10 cellular contexts compared by ENCODE assay signal in genomic region chr14:54650331-54651017, GRCh38.
A peak's percentile ranks its signal among the peaks of the same experiment; 100 is the strongest.
DNase-seq lines count a peak whose midpoint lies in the region; ATAC-seq, FAIRE-seq and TF ChIP-seq lines count a peak whose summit lies in the region.
"Had no signal": no experiment of that assay in that cellular context is flagged by ENCODE, and none has a peak within 500 bp of the region (broad histone marks: within the 10 kb centered on the region; RNA-seq: fewer than 3 reads in every experiment).

No MANE protein-coding gene starts in this region.

- H3K4me3 ChIP-seq in A549 (peak overlapping the region; percentile 22; the same call in 2 of the 3 replicates), MG63 (no peak overlapping the region), esophagus squamous epithelium (peak overlapping the region in 1 of 4 donors; percentile 1), mucosa of rectum (ENCODE audit: low read length in 2 of 2) (no peak overlapping the region)

- H3K27me3 Mint-ChIP-seq in CD14-positive monocyte (ENCODE audit: low read depth in 3 of 3): peaks cover 3 to 6% (median 4%) of the 10 kb centered on the region in 3 donors
- peaks cover 6% of the 10 kb centered on the region for H3K27me3 Mint-ChIP-seq in activated CD4-positive, alpha-beta memory T cell treated with anti-CD3 and anti-CD28 coated beads for 36 hours
- H3K27me3 Mint-ChIP-seq: B cell had no signal

- no peaks in the 10 kb centered on the region for H3K9me3 Mint-ChIP-seq in CD14-positive monocyte
- H3K9me3 Mint-ChIP-seq in activated CD4-positive, alpha-beta memory T cell treated with anti-CD3 and anti-CD28 coated beads for 36 hours: no peaks in the 10 kb centered on the region
- H3K9me3 Mint-ChIP-seq: T-helper 1 cell treated with Interleukin-12 subunit alpha and Interleukin-12 subunit beta and Interleukin-4 antibody, amounts not matched to agents 30 μg/mL and 1 μg/mL, for 36 hours had no signal

- TF ChIP-seq CTCF in A549 (IDR thresholded peaks at IDR 0.05): no peak
- no peak for TF ChIP-seq CTCF in esophagus squamous epithelium (IDR thresholded peaks at IDR 0.05)
- no peak for TF ChIP-seq CTCF in CD14-positive monocyte (IDR thresholded peaks at IDR 0.05)

- no peak overlapping the region for H3K9ac ChIP-seq in mucosa of rectum (ENCODE audit: low read depth in 1 of 2, low read length in 2 of 2)

- no peak for TF ChIP-seq RAD21 in A549 (conservative IDR thresholded peaks at IDR 0.05 in 1 of 2, IDR thresholded peaks at IDR 0.05 in 1 of 2)

- ATAC-seq in A549 (peak in 1 of 2 experiments; percentile 14; a peak in 3 of 6 replicates), HG03280 (IDR thresholded peaks at IDR 0.05; ENCODE audit: unreplicated experiment) (no peak), esophagus mucosa (no peak)

- POLR2A ChIA-PET in A549 (lab: Yijun Ruan, JAX): no interaction called here
- POLR2A ChIA-PET in activated CD4-positive, alpha-beta memory T cell treated with anti-CD3 and anti-CD28 coated beads for 36 hours (lab: Charles Lee): no interaction called here

- peaks cover 8% of the 10 kb centered on the region for H3K4me1 Mint-ChIP-seq in CD14-positive monocyte
- H3K4me1 Mint-ChIP-seq in activated CD4-positive, alpha-beta memory T cell treated with anti-CD3 and anti-CD28 coated beads for 36 hours (ENCODE audit: low read depth): peaks cover 14% of the 10 kb centered on the region

- H3K36me3 Mint-ChIP-seq in CD14-positive monocyte: no peaks in the 10 kb centered on the region
- H3K36me3 Mint-ChIP-seq in activated CD4-positive, alpha-beta memory T cell treated with anti-CD3 and anti-CD28 coated beads for 36 hours: no peaks in the 10 kb centered on the region

- H3K36me3 ChIP-seq in MG63: no peaks in the 10 kb centered on the region
- H3K36me3 ChIP-seq in esophagus squamous epithelium: no peaks in the 10 kb centered on the region
- no peaks in the 10 kb centered on the region for H3K36me3 ChIP-seq in mucosa of rectum (ENCODE audit: control insufficient read depth in 2 of 2, insufficient read depth in 2 of 2, low read length in 2 of 2)

- H3K4me3 Mint-ChIP-seq in CD14-positive monocyte: no peak overlapping the region
- no peak overlapping the region for H3K4me3 Mint-ChIP-seq in activated CD4-positive, alpha-beta memory T cell treated with anti-CD3 and anti-CD28 coated beads for 36 hours
- H3K4me3 Mint-ChIP-seq: B cell; T-helper 1 cell treated with Interleukin-12 subunit alpha and Interleukin-12 subunit beta and Interleukin-4 antibody, amounts not matched to agents 30 μg/mL and 1 μg/mL, for 36 hours had no signal

- H3K27ac Mint-ChIP-seq in CD14-positive monocyte: peak overlapping the region in 1 of 7 donors; percentile 30
- H3K27ac Mint-ChIP-seq in activated CD4-positive, alpha-beta memory T cell treated with anti-CD3 and anti-CD28 coated beads for 36 hours: no peak overlapping the region
- H3K27ac Mint-ChIP-seq: B cell; T-helper 1 cell treated with Interleukin-12 subunit alpha and Interleukin-12 subunit beta and Interleukin-4 antibody, amounts not matched to agents 30 μg/mL and 1 μg/mL, for 36 hours had no signal

- no peak for TF ChIP-seq POLR2A in A549 (IDR thresholded peaks at IDR 0.05; ENCODE audit: low read length)
- peak in 1 of 4 donors; percentile 10 for TF ChIP-seq POLR2A in esophagus squamous epithelium (IDR thresholded peaks at IDR 0.05)

- H3K27me3 ChIP-seq in MG63: no peaks in the 10 kb centered on the region
- no peaks in the 10 kb centered on the region for H3K27me3 ChIP-seq in esophagus squamous epithelium
- no peaks in the 10 kb centered on the region for H3K27me3 ChIP-seq in mucosa of rectum (ENCODE audit: control insufficient read depth in 2 of 2, insufficient read depth in 2 of 2, low read length in 2 of 2)

- TF ChIP-seq EP300 in A549 (IDR thresholded peaks at IDR 0.05): no peak

- peaks cover 52% of the 10 kb centered on the region for H3K4me1 ChIP-seq in A549
- peaks cover 0 to 56% (median 20%) of the 10 kb centered on the region in 3 donors for H3K4me1 ChIP-seq in esophagus squamous epithelium
- peaks cover 0 to 4% of the 10 kb centered on the region in 2 donors for H3K4me1 ChIP-seq in mucosa of rectum (ENCODE audit: control insufficient read depth in 2 of 2, insufficient read depth in 2 of 2, low read length in 2 of 2)

- intact Hi-C loops in esophagus squamous epithelium (cut with DNase I) (no loop called here), CD14-positive monocyte (cut with micrococcal nuclease) (no loop called here)
- intact Hi-C loops in activated CD4-positive, alpha-beta memory T cell treated with anti-CD3 and anti-CD28 coated beads for 36 hours (cut with micrococcal nuclease): no loop called here

- CTCF ChIA-PET in A549 (lab: Yijun Ruan, JAX): interaction anchor here (1.0 to 1.6 kb wide), 3 partner anchors 20 to 124 kb away, joined by 3 to 5 read pairs (median 3); no protein-coding TSS in a partner anchor
- CTCF ChIA-PET in activated CD4-positive, alpha-beta memory T cell treated with anti-CD3 and anti-CD28 coated beads for 36 hours (lab: Charles Lee): interaction anchor here (1.1 kb wide), 1 partner anchor 123 kb away, joined by 4 read pairs; no protein-coding TSS in a partner anchor

- 2% methylated on average over 11 of the region's 11 CpGs for WGBS in A549 (ENCODE audit: missing lambda C conversion rate)
- WGBS in esophagus squamous epithelium, 2 donors: 47 to 64% methylated on average over 11 of the region's 11 CpGs

- DNase-seq in A549 (ENCODE audit: low read depth in 1 of 2, low spot score in 1 of 2) (peak; percentile 21 to 38), MG63 (peak; percentile 72), esophagus squamous epithelium (lab: John Stamatoyannopoulos, UW) (peak; percentile 4), CD14-positive monocyte (ENCODE audit: low spot score) (no peak)
- DNase-seq in activated CD4-positive, alpha-beta memory T cell treated with anti-CD3 and anti-CD28 coated beads for 36 hours: no peak

- H3K4me2 ChIP-seq in A549: peak overlapping the region; percentile 91

- H3K27ac ChIP-seq in A549 (peak overlapping the region; percentile 86 to 88), esophagus squamous epithelium (peak overlapping the region; percentile 42 to 89 (median 86)), mucosa of rectum (ENCODE audit: low read depth in 2 of 2, low read length in 2 of 2) (peak overlapping the region; percentile 66)

- peak; percentile 36 for FAIRE-seq in A549 (lab: Jason Lieb, UNC)

- H3K9me3 ChIP-seq in A549 (no peaks in the 10 kb centered on the region), MG63 (no peaks in the 10 kb centered on the region), esophagus squamous epithelium (no peaks in the 10 kb centered on the region), mucosa of rectum (ENCODE audit: control insufficient read depth in 2 of 2, low read length in 2 of 2) (no peaks in the 10 kb centered on the region)

TF ChIP-seq in A549, 52 proteins besides CTCF, POLR2A, EP300 and RAD21:
- TF ChIP-seq CHD4 (IDR thresholded peaks at IDR 0.05; ENCODE audit: borderline replicate concordance) (no peak), ELK1 (IDR thresholded peaks at IDR 0.05; ENCODE audit: low read depth, low read length) (no peak), REST (IDR thresholded peaks at IDR 0.05) (no peak), HOXB13 (CRISPR knock-in tag; IDR thresholded peaks at IDR 0.05; ENCODE audit: low read depth) (no peak), MAX (IDR thresholded peaks at IDR 0.05) (peak; percentile 35; the same call in 1 of the 2 replicates), HES2 (IDR thresholded peaks at IDR 0.05) (no peak), TP53 (CRISPR knock-in tag; IDR thresholded peaks at IDR 0.05) (no peak), EHF (CRISPR knock-in tag; IDR thresholded peaks at IDR 0.05) (no peak)

Comparison
In these comparisons a context has a peak if more than half of its experiments do, and no peak if none do; other contexts are left out.
1. DNase-seq: peak in A549 (2 of 2), MG63 (single experiment) and esophagus squamous epithelium (single experiment); none in CD14-positive monocyte (single experiment) and activated CD4-positive, alpha-beta memory T cell treated with anti-CD3 and anti-CD28 coated beads for 36 hours (single experiment).
2. Peak in every context shown above with its lines, with median percentiles within 50 percentile points of each other: H3K27ac ChIP-seq.